In genomic region chr2:172558372-172558771, GRCh38 we compare ENCODE assay signal across 13 cellular contexts. TPM values are rescaled to one million over a fixed set of nuclear protein-coding genes. Genes with fewer than 3 reads are reported as not detected.
A peak's percentile ranks its signal among the peaks of the same experiment; 100 is the strongest.
DNase-seq lines count a peak whose midpoint lies in the region; ATAC-seq and TF ChIP-seq lines count a peak whose summit lies in the region.
"Had no signal": no experiment of that assay in that cellular context is flagged by ENCODE, and none has a peak within 500 bp of the region (broad histone marks: within the 10 kb centered on the region; RNA-seq: fewer than 3 reads in every experiment).

No MANE protein-coding gene starts in this region.

- no peak overlapping the region for H2AK5ac ChIP-seq in mesendoderm (ENCODE audit: low read length)

- H4K5ac ChIP-seq in mesendoderm (ENCODE audit: low read length): no peak overlapping the region

- H3K4me3 ChIP-seq in HUES64 (ENCODE audit: low read length): peak overlapping the region; percentile 81
- no peak overlapping the region for H3K4me3 ChIP-seq in mesendoderm (ENCODE audit: low read length)

- peaks cover 38% of the 10 kb centered on the region for H3K36me3 ChIP-seq in HUES64 (ENCODE audit: insufficient read depth, low read length)
- peaks cover 2% of the 10 kb centered on the region for H3K36me3 ChIP-seq in mesendoderm (ENCODE audit: control insufficient read depth, insufficient read depth, low read length)

- H2BK120ac ChIP-seq in mesendoderm (ENCODE audit: low read depth, low read length): no peak overlapping the region

- H3K4me1 Mint-ChIP-seq in T-helper 2 cell treated with Interferon-gamma antibody and Interleukin-4, amounts not matched to agents 5 μg/mL and 100 μg/mL, for 36 hours (ENCODE audit: low read depth): peaks cover 29% of the 10 kb centered on the region
- H3K4me1 Mint-ChIP-seq in activated T-helper 1 cell treated with anti-CD3 and anti-CD28 coated beads, Interleukin-12 subunit alpha, Interleukin-12 subunit beta, Interleukin-2, Interleukin-4 antibody, amounts not matched to agents 30 ng/mL and 10 ng/mL and 1 ng/mL, durations not matched to agents 14 hours and 24 hours and 36 hours (ENCODE audit: low read depth): peaks cover 58% of the 10 kb centered on the region
- H3K4me1 Mint-ChIP-seq in naive thymus-derived CD8-positive, alpha-beta T cell: peaks cover 24 to 75% (median 66%) of the 10 kb centered on the region in 4 donors

- intact Hi-C loops in activated T-helper 1 cell treated with anti-CD3 and anti-CD28 coated beads, Interleukin-12 subunit alpha, Interleukin-12 subunit beta, Interleukin-2, Interleukin-4 antibody, amounts not matched to agents 30 ng/mL and 10 ng/mL and 1 ng/mL, durations not matched to agents 14 hours and 24 hours and 36 hours (cut with micrococcal nuclease): loop anchor here (5.0 to 10.0 kb wide), 3 partner anchors 516 to 1404 kb away; partner anchors contain the start of genes MAP3K20 and SLC25A12

- TF ChIP-seq CTCF in GM10266 (IDR thresholded peaks at IDR 0.05; ENCODE audit: control insufficient read depth, insufficient read depth, low read depth, missing control alignments): no peak

- no peak overlapping the region for H3K27ac ChIP-seq in HUES64 (ENCODE audit: low read depth, low read length)
- no peak overlapping the region for H3K27ac ChIP-seq in mesendoderm (ENCODE audit: low read depth, low read length)
- H3K27ac ChIP-seq: stomach had no signal

- H3K79me1 ChIP-seq in mesendoderm (ENCODE audit: low read length): peaks cover 5% of the 10 kb centered on the region

- no peaks in the 10 kb centered on the region for H3K9me3 ChIP-seq in HUES64 (ENCODE audit: insufficient read depth, low read depth, low read length)
- H3K9me3 ChIP-seq: stomach had no signal

- H4K8ac ChIP-seq in mesendoderm (ENCODE audit: low read depth, low read length): no peak overlapping the region

- POLR2A ChIA-PET in naive thymus-derived CD8-positive, alpha-beta T cell (lab: Charles Lee): no interaction called here

- H3K9ac ChIP-seq in HUES64 (ENCODE audit: low read depth, low read length) (no peak overlapping the region), mesendoderm (ENCODE audit: low read length) (no peak overlapping the region)

- no peak for DNase-seq in T-helper 2 cell treated with Interferon-gamma antibody and Interleukin-4, amounts not matched to agents 5 μg/mL and 100 μg/mL, for 36 hours (ENCODE audit: low spot score)
- DNase-seq in T-helper 2 cell (no peak), NCI-H2171 (lab: John Stamatoyannopoulos, UW) (no peak), mesendoderm (no peak), GM10266 (ENCODE audit: extremely low spot score) (no peak)
- no peak for DNase-seq in activated T-helper 1 cell treated with anti-CD3 and anti-CD28 coated beads, Interleukin-12 subunit alpha, Interleukin-12 subunit beta, Interleukin-2, Interleukin-4 antibody, amounts not matched to agents 30 ng/mL and 10 ng/mL and 1 ng/mL, durations not matched to agents 14 hours and 24 hours and 36 hours (ENCODE audit: low spot score)
- DNase-seq in naive thymus-derived CD8-positive, alpha-beta T cell: no peak
- DNase-seq: activated gamma-delta T cell treated with Interleukin-2 at 50 U/mL for 16 hours; DMS79 treated with DMSO at 0.1 percent for 48 hours; NCI-H187 treated with DMSO at 0.1 percent for 48 hours; stimulated activated CD4-positive, alpha-beta T cell treated with anti-CD3 and anti-CD28 coated beads, Interleukin-1b, Interleukin-23, amount 100 ng/mL, for 48 hours; stomach had no signal

- peaks cover 34% of the 10 kb centered on the region for H3K79me2 ChIP-seq in mesendoderm (ENCODE audit: control insufficient read depth, insufficient read depth, low read length)

- no peak overlapping the region for H3K18ac ChIP-seq in mesendoderm (ENCODE audit: low read length)

- H3K27me3 ChIP-seq in HUES64 (ENCODE audit: insufficient read depth, low read length) (no peaks in the 10 kb centered on the region), mesendoderm (ENCODE audit: insufficient read depth, low read length, poor library complexity) (no peaks in the 10 kb centered on the region)
- H3K27me3 ChIP-seq: stomach had no signal

- H3K4me3 Mint-ChIP-seq in T-helper 2 cell treated with Interferon-gamma antibody and Interleukin-4, amounts not matched to agents 5 μg/mL and 100 μg/mL, for 36 hours: peak overlapping the region; percentile 90
- peak overlapping the region; percentile 92 for H3K4me3 Mint-ChIP-seq in activated T-helper 1 cell treated with anti-CD3 and anti-CD28 coated beads, Interleukin-12 subunit alpha, Interleukin-12 subunit beta, Interleukin-2, Interleukin-4 antibody, amounts not matched to agents 30 ng/mL and 10 ng/mL and 1 ng/mL, durations not matched to agents 14 hours and 24 hours and 36 hours
- peak overlapping the region; percentile 83 to 97 (median 94) for H3K4me3 Mint-ChIP-seq in naive thymus-derived CD8-positive, alpha-beta T cell

- WGBS in HUES64: 69% methylated on average over 5 of the region's 5 CpGs
- no CpG with 5 or more reads among the region's 5 CpGs for WGBS in mesendoderm (ENCODE audit: extremely low coverage, insufficient coverage, low lambda C conversion rate)

- H3K4me1 ChIP-seq in HUES64 (ENCODE audit: insufficient read depth, low read length): peaks cover 20% of the 10 kb centered on the region
- peaks cover 6% of the 10 kb centered on the region for H3K4me1 ChIP-seq in mesendoderm (ENCODE audit: control insufficient read depth, low read depth, low read length)

- peaks cover 10% of the 10 kb centered on the region for H3K27me3 Mint-ChIP-seq in T-helper 2 cell treated with Interferon-gamma antibody and Interleukin-4, amounts not matched to agents 5 μg/mL and 100 μg/mL, for 36 hours (ENCODE audit: low read depth)
- no peaks in the 10 kb centered on the region for H3K27me3 Mint-ChIP-seq in activated T-helper 1 cell treated with anti-CD3 and anti-CD28 coated beads, Interleukin-12 subunit alpha, Interleukin-12 subunit beta, Interleukin-2, Interleukin-4 antibody, amounts not matched to agents 30 ng/mL and 10 ng/mL and 1 ng/mL, durations not matched to agents 14 hours and 24 hours and 36 hours (ENCODE audit: insufficient read depth)
- peaks cover 0 to under 1% (median 0%) of the 10 kb centered on the region in 5 donors for H3K27me3 Mint-ChIP-seq in naive thymus-derived CD8-positive, alpha-beta T cell

- no peak overlapping the region for H3K56ac ChIP-seq in mesendoderm (ENCODE audit: low read length)

- peaks cover 32% of the 10 kb centered on the region for H3K36me3 Mint-ChIP-seq in T-helper 2 cell treated with Interferon-gamma antibody and Interleukin-4, amounts not matched to agents 5 μg/mL and 100 μg/mL, for 36 hours (ENCODE audit: low read depth)
- peaks cover 32% of the 10 kb centered on the region for H3K36me3 Mint-ChIP-seq in activated T-helper 1 cell treated with anti-CD3 and anti-CD28 coated beads, Interleukin-12 subunit alpha, Interleukin-12 subunit beta, Interleukin-2, Interleukin-4 antibody, amounts not matched to agents 30 ng/mL and 10 ng/mL and 1 ng/mL, durations not matched to agents 14 hours and 24 hours and 36 hours (ENCODE audit: low read depth)
- peaks cover 0 to 42% (median 22%) of the 10 kb centered on the region in 3 donors for H3K36me3 Mint-ChIP-seq in naive thymus-derived CD8-positive, alpha-beta T cell

- H2BK5ac ChIP-seq in mesendoderm (ENCODE audit: low read length): no peak overlapping the region

- H3K4me2 ChIP-seq in mesendoderm (ENCODE audit: low read length): no peak overlapping the region

- no peak for ATAC-seq in naive thymus-derived CD8-positive, alpha-beta T cell

- H2BK15ac ChIP-seq in mesendoderm (replicated peaks; ENCODE audit: low read depth): no peak overlapping the region

- H3K23ac ChIP-seq in mesendoderm (ENCODE audit: low read length): no peak overlapping the region

- H3K27ac Mint-ChIP-seq in T-helper 2 cell treated with Interferon-gamma antibody and Interleukin-4, amounts not matched to agents 5 μg/mL and 100 μg/mL, for 36 hours: no peak overlapping the region
- H3K27ac Mint-ChIP-seq in activated T-helper 1 cell treated with anti-CD3 and anti-CD28 coated beads, Interleukin-12 subunit alpha, Interleukin-12 subunit beta, Interleukin-2, Interleukin-4 antibody, amounts not matched to agents 30 ng/mL and 10 ng/mL and 1 ng/mL, durations not matched to agents 14 hours and 24 hours and 36 hours: no peak overlapping the region
- H3K27ac Mint-ChIP-seq in naive thymus-derived CD8-positive, alpha-beta T cell: peak overlapping the region in 4 of 10 donors; percentile 5 to 68 (median 36)

- no peaks in the 10 kb centered on the region for H3K9me3 Mint-ChIP-seq in T-helper 2 cell treated with Interferon-gamma antibody and Interleukin-4, amounts not matched to agents 5 μg/mL and 100 μg/mL, for 36 hours
- no peaks in the 10 kb centered on the region for H3K9me3 Mint-ChIP-seq in activated T-helper 1 cell treated with anti-CD3 and anti-CD28 coated beads, Interleukin-12 subunit alpha, Interleukin-12 subunit beta, Interleukin-2, Interleukin-4 antibody, amounts not matched to agents 30 ng/mL and 10 ng/mL and 1 ng/mL, durations not matched to agents 14 hours and 24 hours and 36 hours
- H3K9me3 Mint-ChIP-seq in naive thymus-derived CD8-positive, alpha-beta T cell: no peaks in the 10 kb centered on the region

- no peak overlapping the region for H3K4ac ChIP-seq in mesendoderm (ENCODE audit: low read depth, low read length)

RNA-seq across cellular contexts. Expression of gene PDK1, which starts 2.5 kb away (rescaled TPM):
- polyA plus RNA-seq in HUES64 (2013, experiment 1 of 2): 24.0 TPM
- polyA plus RNA-seq in HUES64 (2013, experiment 2 of 2): 31.9 TPM
- total RNA-seq in activated T-helper 1 cell treated with anti-CD3 and anti-CD28 coated beads, Interleukin-12 subunit alpha, Interleukin-12 subunit beta, Interleukin-2, Interleukin-4 antibody, amounts not matched to agents 30 ng/mL and 10 ng/mL and 1 ng/mL, durations not matched to agents 14 hours and 24 hours and 36 hours: 27.6 and 35.8 TPM in 2 replicates
- total RNA-seq in naive thymus-derived CD8-positive, alpha-beta T cell: 10 to 100 TPM; 64.9 to 72.6 TPM
- polyA plus RNA-seq in naive thymus-derived CD8-positive, alpha-beta T cell: 10 to 100 TPM; 37.1 to 64.4 (median 63.7) TPM
- 33.1 TPM for polyA plus RNA-seq in mesendoderm (2013, experiment 1 of 2)
- 34.5 TPM for polyA plus RNA-seq in mesendoderm (2013, experiment 2 of 2)
